ENCODE assay signal across 12 cellular contexts in genomic region chr2:174836345-174836999, GRCh38.
DNase-seq lines count a peak whose midpoint lies in the region; ATAC-seq and TF ChIP-seq lines count a peak whose summit lies in the region.
"Had no signal": no experiment of that assay in that cellular context is flagged by ENCODE, and none has a peak within 500 bp of the region (broad histone marks: within the 10 kb centered on the region; RNA-seq: fewer than 3 reads in every experiment).

No MANE protein-coding gene starts in this region.

- no peak for TF ChIP-seq CTCF in WI38 (IDR thresholded peaks at IDR 0.05; ENCODE audit: low read depth, low read length)

- POLR2A ChIA-PET in HEK293T (lab: Yijun Ruan, JAX), result no interaction called here

- peak overlapping the region; percentile 18 for H3K4me3 ChIP-seq in WI38 (ENCODE audit: low read depth, low read length)
- H3K4me3 ChIP-seq: colonic mucosa, mucosa of descending colon had no signal

- peaks cover 13 to 14% of the 10 kb centered on the region in 2 donors for H3K9me3 Mint-ChIP-seq in activated naive CD4-positive, alpha-beta T cell treated with anti-CD3 and anti-CD28 coated beads, Interleukin-2, amount 50 U/mL, for 72 hours

- CTCF ChIA-PET in HEK293T (lab: Yijun Ruan, JAX), result no interaction called here

- H3K36me3 Mint-ChIP-seq in activated naive CD4-positive, alpha-beta T cell treated with anti-CD3 and anti-CD28 coated beads, Interleukin-2, amount 50 U/mL, for 72 hours, result peaks cover 14 to 18% of the 10 kb centered on the region in 2 donors

- ATAC-seq in activated naive CD4-positive, alpha-beta T cell treated with anti-CD3 and anti-CD28 coated beads, Interleukin-2, amount 50 U/mL, for 72 hours, result peak in 1 of 2 donors; percentile 5
- no peak for ATAC-seq in GM21360 (IDR thresholded peaks at IDR 0.05; ENCODE audit: unreplicated experiment)
- ATAC-seq: mucosa of descending colon had no signal

- H3K27ac Mint-ChIP-seq in activated naive CD4-positive, alpha-beta T cell treated with anti-CD3 and anti-CD28 coated beads, Interleukin-2, amount 50 U/mL, for 72 hours, result peak overlapping the region; percentile 82 to 90
- H3K27ac Mint-ChIP-seq: activated B cell treated with CpG ODN at 0.5 μM for 24 hours had no signal

- no peak for DNase-seq in activated naive CD4-positive, alpha-beta T cell treated with anti-CD3 and anti-CD28 coated beads, Interleukin-2, amount 50 U/mL, for 72 hours (ENCODE audit: low spot score in 2 of 2)
- no peak for DNase-seq in activated naive CD4-positive, alpha-beta T cell (lab: John Stamatoyannopoulos, UW)
- DNase-seq in foreskin melanocyte, result peak; percentile 86
- peak; percentile 67 for DNase-seq in stromal cell of bone marrow (ENCODE audit: low read depth)
- DNase-seq in DMS53 treated with DMSO at 0.1 percent for 48 hours (lab: John Stamatoyannopoulos, UW; ENCODE audit: unreplicated experiment), result no peak
- DNase-seq in HEK293T (ENCODE audit: extremely low spot score), result no peak
- DNase-seq: activated B cell treated with CpG ODN at 0.5 μM for 24 hours, C1 segment of cervical spinal cord, colonic mucosa, mucosa of descending colon had no signal

TF ChIP-seq in HEK293T, 16 proteins besides CTCF, POLR2A, EP300 and RAD21:
- TF ChIP-seq ELF4 (IDR thresholded peaks at IDR 0.05), result no peak
- no peak for TF ChIP-seq FOXA1 (IDR thresholded peaks at IDR 0.05)
- no peak for TF ChIP-seq LEF1 (IDR thresholded peaks at IDR 0.05; ENCODE audit: borderline replicate concordance)
- no peak for TF ChIP-seq ARNT (IDR thresholded peaks at IDR 0.05)
- TF ChIP-seq FOXM1 (IDR thresholded peaks at IDR 0.05; ENCODE audit: borderline replicate concordance), result no peak
- TF ChIP-seq SP1 (IDR thresholded peaks at IDR 0.05), result no peak
- TF ChIP-seq FOXK2 (IDR thresholded peaks at IDR 0.05), result no peak
- no peak for TF ChIP-seq HDGF (IDR thresholded peaks at IDR 0.05; ENCODE audit: borderline replicate concordance)
- TF ChIP-seq ZNF384 (IDR thresholded peaks at IDR 0.05), result no peak
- no peak for TF ChIP-seq PKNOX1 (IDR thresholded peaks at IDR 0.05)
- TF ChIP-seq NFRKB (IDR thresholded peaks at IDR 0.05), result no peak

Comparison
In these comparisons a context has a peak if more than half of its experiments do, and no peak if none do; other contexts are left out.
1. DNase-seq: peak in foreskin melanocyte (single experiment) and stromal cell of bone marrow (single experiment); none in activated naive CD4-positive, alpha-beta T cell treated with anti-CD3 and anti-CD28 coated beads, Interleukin-2, amount 50 U/mL, for 72 hours (0 of 2), activated naive CD4-positive, alpha-beta T cell (0 of 4), DMS53 treated with DMSO at 0.1 percent for 48 hours (single experiment) and HEK293T (single experiment).